In genomic region chr7:100072462-100072861, GRCh38 we compare ENCODE assay signal across 21 cellular contexts.
"Had no signal": no experiment of that assay in that cellular context is flagged by ENCODE, and none has a peak within 500 bp of the region (broad histone marks: within the 10 kb centered on the region; RNA-seq: fewer than 3 reads in every experiment).

No MANE protein-coding gene starts in this region.

- H3K4me3 ChIP-seq: left lung, lower lobe of right lung, right atrium auricular region, thoracic aorta, transverse colon had no signal

- H3K27me3 ChIP-seq: foreskin keratinocyte, left lung, right atrium auricular region, transverse colon had no signal

- H3K27me3 Mint-ChIP-seq: central memory CD8-positive, alpha-beta T cell; effector memory CD8-positive, alpha-beta T cell; memory B cell; natural killer cell treated with Interleukin-12 subunit alpha and Interleukin-12 subunit beta and Interleukin-15 and Interleukin-18, amount 100 ng/mL, for 72 hours; stimulated activated memory B cell treated with anti-CD40 and anti-IgM and Interleukin-4, amounts not matched to agents 10 μg/mL and 1 μg/mL and 100 μg/mL, for 72 hours; stimulated activated naive CD8-positive, alpha-beta T cell treated with anti-CD3 and anti-CD28 coated beads, Interleukin-15, Interleukin-2, amounts not matched to agents 100 ng/mL and 50 ng/mL, for 24 hours had no signal

- H3K4me1 ChIP-seq: foreskin keratinocyte, left lung, lower lobe of right lung, right atrium auricular region had no signal

- FAIRE-seq: endothelial cell of umbilical vein, keratinocyte, urothelium cell line had no signal

- ATAC-seq: effector memory CD8-positive, alpha-beta T cell; foreskin keratinocyte; left lung; lower lobe of right lung; natural killer cell treated with Interleukin-12 subunit alpha and Interleukin-12 subunit beta and Interleukin-15 and Interleukin-18, amount 100 ng/mL, for 72 hours; stimulated activated memory B cell treated with anti-CD40 and anti-IgM and Interleukin-4, amounts not matched to agents 10 μg/mL and 1 μg/mL and 100 μg/mL, for 72 hours had no signal

- H3K27ac ChIP-seq: foreskin keratinocyte, left lung, lower lobe of right lung, right atrium auricular region, thoracic aorta, transverse colon had no signal

- H3K27ac Mint-ChIP-seq: memory B cell; natural killer cell treated with Interleukin-12 subunit alpha and Interleukin-12 subunit beta and Interleukin-15 and Interleukin-18, amount 100 ng/mL, for 72 hours; stimulated activated memory B cell treated with anti-CD40 and anti-IgM and Interleukin-4, amounts not matched to agents 10 μg/mL and 1 μg/mL and 100 μg/mL, for 72 hours; stimulated activated naive CD8-positive, alpha-beta T cell treated with anti-CD3 and anti-CD28 coated beads, Interleukin-15, Interleukin-2, amounts not matched to agents 100 ng/mL and 50 ng/mL, for 24 hours had no signal

- H3K4me2 ChIP-seq: smooth muscle cell had no signal

- DNase-seq: cortex of kidney; effector memory CD8-positive, alpha-beta T cell; erythroblast; foreskin keratinocyte; immature natural killer cell; left lung; lower lobe of right lung; midbrain; stimulated activated CD4-positive, alpha-beta T cell treated with anti-CD3 and anti-CD28 coated beads, Interleukin-2, amount 100 ng/mL, for 48 hours; transverse colon had no signal

- H3K4me3 Mint-ChIP-seq: central memory CD8-positive, alpha-beta T cell; effector memory CD8-positive, alpha-beta T cell; immature natural killer cell; memory B cell; natural killer cell treated with Interleukin-12 subunit alpha and Interleukin-12 subunit beta and Interleukin-15 and Interleukin-18, amount 100 ng/mL, for 72 hours; stimulated activated memory B cell treated with anti-CD40 and anti-IgM and Interleukin-4, amounts not matched to agents 10 μg/mL and 1 μg/mL and 100 μg/mL, for 72 hours; stimulated activated naive CD8-positive, alpha-beta T cell treated with anti-CD3 and anti-CD28 coated beads, Interleukin-15, Interleukin-2, amounts not matched to agents 100 ng/mL and 50 ng/mL, for 24 hours had no signal
